In the genomic region with DNA sequence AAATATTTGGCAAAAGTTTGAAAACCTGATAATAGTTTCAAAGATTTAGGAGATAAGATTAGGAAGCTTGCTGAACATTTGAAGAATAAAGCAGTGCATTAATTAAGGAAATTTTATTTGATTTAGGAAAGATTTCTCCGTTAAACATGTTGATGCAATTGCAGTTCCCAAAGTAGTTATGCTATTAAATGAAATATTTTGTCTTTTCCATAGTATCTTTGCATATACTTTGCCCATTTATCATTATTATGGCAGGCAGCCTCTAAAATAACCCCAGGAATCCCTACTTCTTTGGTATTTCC, we compare ENCODE assay signal across 38 cellular contexts.
"Had no signal": no experiment of that assay in that cellular context is flagged by ENCODE, and none has a peak within 500 bp of the region (broad histone marks: within the 10 kb centered on the region; RNA-seq: fewer than 3 reads in every experiment).

No MANE protein-coding gene starts in this region.

- H3K4me3 Mint-ChIP-seq: activated B cell treated with CpG ODN at 0.5 μM for 24 hours; activated CD4-positive, alpha-beta memory T cell treated with anti-CD3 and anti-CD28 coated beads for 36 hours; activated CD4-positive, alpha-beta T cell treated with anti-CD3 and anti-CD28 coated beads, Interleukin-2, amount 10 ng/mL, durations not matched to agents 24 days and 14 days; activated CD8-positive, alpha-beta T cell treated with anti-CD3 and anti-CD28 coated beads for 36 hours; activated naive CD4-positive, alpha-beta T cell treated with anti-CD3 and anti-CD28 coated beads for 36 hours; activated naive CD8-positive, alpha-beta T cell treated with anti-CD3 and anti-CD28 coated beads for 36 hours; activated T-cell treated with anti-CD3 and anti-CD28 coated beads, Interleukin-2, amount 50 U/mL, for 4 hours; activated T-cell treated with anti-CD3 and anti-CD28 coated beads, Interleukin-2, amount 50 U/mL, for 72 hours; activated T-helper 1 cell treated with anti-CD3 and anti-CD28 coated beads, Interleukin-12 subunit alpha, Interleukin-12 subunit beta, Interleukin-2, Interleukin-4 antibody, amounts not matched to agents 30 ng/mL and 10 ng/mL and 1 ng/mL, durations not matched to agents 14 hours and 24 hours and 36 hours; activated T-helper 17 cell treated with anti-CD3 and anti-CD28 coated beads, Interleukin-2, amount 50 U/mL, for 72 hours; central memory CD8-positive, alpha-beta T cell; T-helper 1 cell treated with Interleukin-12 subunit alpha and Interleukin-12 subunit beta and Interleukin-4 antibody, amounts not matched to agents 30 μg/mL and 1 μg/mL, for 36 hours; T-helper 2 cell treated with Interferon-gamma antibody and Interleukin-4, amounts not matched to agents 5 μg/mL and 100 μg/mL, for 36 hours had no signal

- H3K27ac Mint-ChIP-seq: activated B cell treated with CpG ODN at 0.5 μM for 24 hours; activated CD4-positive, alpha-beta memory T cell treated with anti-CD3 and anti-CD28 coated beads for 36 hours; activated CD4-positive, alpha-beta T cell treated with anti-CD3 and anti-CD28 coated beads, Interleukin-2, amount 10 ng/mL, durations not matched to agents 24 days and 14 days; activated CD8-positive, alpha-beta T cell treated with anti-CD3 and anti-CD28 coated beads for 36 hours; activated naive CD4-positive, alpha-beta T cell treated with anti-CD3 and anti-CD28 coated beads for 36 hours; activated naive CD4-positive, alpha-beta T cell treated with anti-CD3 and anti-CD28 coated beads, Interleukin-2, amount 50 U/mL, for 72 hours; activated naive CD8-positive, alpha-beta T cell treated with anti-CD3 and anti-CD28 coated beads for 36 hours; activated T-cell treated with anti-CD3 and anti-CD28 coated beads, Interleukin-2, amount 50 U/mL, for 72 hours; activated T-helper 1 cell treated with anti-CD3 and anti-CD28 coated beads, Interleukin-12 subunit alpha, Interleukin-12 subunit beta, Interleukin-2, Interleukin-4 antibody, amounts not matched to agents 30 ng/mL and 10 ng/mL and 1 ng/mL, durations not matched to agents 14 hours and 24 hours and 36 hours; activated T-helper 17 cell treated with anti-CD3 and anti-CD28 coated beads, Interleukin-2, amount 50 U/mL, for 72 hours; T-helper 1 cell treated with Interleukin-12 subunit alpha and Interleukin-12 subunit beta and Interleukin-4 antibody, amounts not matched to agents 30 μg/mL and 1 μg/mL, for 36 hours; T-helper 2 cell treated with Interferon-gamma antibody and Interleukin-4, amounts not matched to agents 5 μg/mL and 100 μg/mL, for 36 hours had no signal

- H3K4me3 ChIP-seq: adrenal gland, body of pancreas, breast epithelium had no signal

- H3K9me3 ChIP-seq: adrenal gland, body of pancreas, breast epithelium had no signal

- FAIRE-seq: astrocyte, TTC549 had no signal

- H3K4me1 Mint-ChIP-seq: activated B cell treated with CpG ODN at 0.5 μM for 24 hours; activated CD4-positive, alpha-beta T cell treated with anti-CD3 and anti-CD28 coated beads, Interleukin-2, amount 10 ng/mL, durations not matched to agents 24 days and 14 days; activated naive CD8-positive, alpha-beta T cell treated with anti-CD3 and anti-CD28 coated beads for 36 hours; activated T-helper 17 cell treated with anti-CD3 and anti-CD28 coated beads, Interleukin-2, amount 50 U/mL, for 72 hours; central memory CD8-positive, alpha-beta T cell had no signal

- DNase-seq: activated B cell treated with CpG ODN at 0.5 μM for 24 hours; activated CD4-positive, alpha-beta memory T cell treated with anti-CD3 and anti-CD28 coated beads for 36 hours; activated CD4-positive, alpha-beta T cell treated with anti-CD3 and anti-CD28 coated beads for 4 hours; activated CD4-positive, alpha-beta T cell treated with anti-CD3 and anti-CD28 coated beads, Interleukin-2, amount 10 ng/mL, durations not matched to agents 24 days and 14 days; activated CD4-positive, alpha-beta T cell treated with anti-CD3 and anti-CD28 coated beads, Interleukin-2, amount 50 U/mL, for 1 hour; activated CD4-positive, alpha-beta T cell treated with anti-CD3 and anti-CD28 coated beads, Interleukin-2, amount 50 U/mL, for 4 hours; activated CD4-positive, CD25-positive, alpha-beta regulatory T cell treated with anti-CD3 and anti-CD28 coated beads, Interleukin-2, amount 50 U/mL, for 72 hours; activated CD8-positive, alpha-beta memory T cell treated with anti-CD3 and anti-CD28 coated beads, Interleukin-2, amount 50 U/mL, for 4 hours; activated CD8-positive, alpha-beta T cell treated with anti-CD3 and anti-CD28 coated beads for 36 hours; activated effector memory CD4-positive, alpha-beta T cell treated with anti-CD3 and anti-CD28 coated beads, Interleukin-2, amount 50 U/mL, for 16 hours; activated gamma-delta T cell treated with Interleukin-2 at 50 U/mL for 16 hours; activated naive CD4-positive, alpha-beta T cell; activated naive CD4-positive, alpha-beta T cell treated with anti-CD3 and anti-CD28 coated beads for 36 hours; activated naive CD4-positive, alpha-beta T cell treated with anti-CD3 and anti-CD28 coated beads, Interleukin-2, amount 50 U/mL, for 16 hours; activated naive CD8-positive, alpha-beta T cell treated with anti-CD3 and anti-CD28 coated beads for 36 hours; activated T-cell treated with anti-CD3 and anti-CD28 coated beads for 4 hours; activated T-cell treated with anti-CD3 and anti-CD28 coated beads, Interleukin-2, amount 50 U/mL, for 1 hour; activated T-cell treated with anti-CD3 and anti-CD28 coated beads, Interleukin-2, amount 50 U/mL, for 4 hours; activated T-cell treated with anti-CD3 and anti-CD28 coated beads, Interleukin-2, amount 50 U/mL, for 72 hours; adrenal gland; amniotic stem cell; aorta; body of pancreas; brain microvascular endothelial cell; SW 1271; T-helper 1 cell; T-helper 2 cell; T-helper 9 cell had no signal

- H3K27ac ChIP-seq: adrenal gland, body of pancreas, brain microvascular endothelial cell, breast epithelium, VCaP had no signal

- H3K27me3 ChIP-seq: adrenal gland, body of pancreas, brain microvascular endothelial cell, breast epithelium had no signal

- H3K36me3 Mint-ChIP-seq: activated CD4-positive, alpha-beta memory T cell treated with anti-CD3 and anti-CD28 coated beads for 36 hours; activated naive CD4-positive, alpha-beta T cell treated with anti-CD3 and anti-CD28 coated beads, Interleukin-2, amount 50 U/mL, for 72 hours; activated naive CD8-positive, alpha-beta T cell treated with anti-CD3 and anti-CD28 coated beads for 36 hours had no signal

- H3K4me1 ChIP-seq: adrenal gland, body of pancreas, breast epithelium had no signal

- H3K36me3 ChIP-seq: adrenal gland, brain microvascular endothelial cell, breast epithelium had no signal

- ATAC-seq: activated CD8-positive, alpha-beta T cell treated with anti-CD3 and anti-CD28 coated beads for 36 hours; activated naive CD4-positive, alpha-beta T cell treated with anti-CD3 and anti-CD28 coated beads, Interleukin-2, amount 50 U/mL, for 72 hours; activated T-cell treated with anti-CD3 and anti-CD28 coated beads, Interleukin-2, amount 50 U/mL, for 4 hours; activated T-cell treated with anti-CD3 and anti-CD28 coated beads, Interleukin-2, amount 50 U/mL, for 72 hours; activated T-helper 17 cell treated with anti-CD3 and anti-CD28 coated beads, Interleukin-2, amount 50 U/mL, for 72 hours; body of pancreas had no signal

- H3K9me3 Mint-ChIP-seq: activated B cell treated with CpG ODN at 0.5 μM for 24 hours; activated CD4-positive, alpha-beta memory T cell treated with anti-CD3 and anti-CD28 coated beads for 36 hours; activated CD4-positive, alpha-beta T cell treated with anti-CD3 and anti-CD28 coated beads, Interleukin-2, amount 10 ng/mL, durations not matched to agents 24 days and 14 days; activated CD8-positive, alpha-beta T cell treated with anti-CD3 and anti-CD28 coated beads for 36 hours; activated naive CD4-positive, alpha-beta T cell treated with anti-CD3 and anti-CD28 coated beads for 36 hours; activated naive CD4-positive, alpha-beta T cell treated with anti-CD3 and anti-CD28 coated beads, Interleukin-2, amount 50 U/mL, for 72 hours; activated naive CD8-positive, alpha-beta T cell treated with anti-CD3 and anti-CD28 coated beads for 36 hours; activated T-cell treated with anti-CD3 and anti-CD28 coated beads, Interleukin-2, amount 50 U/mL, for 4 hours; activated T-cell treated with anti-CD3 and anti-CD28 coated beads, Interleukin-2, amount 50 U/mL, for 72 hours; activated T-helper 1 cell treated with anti-CD3 and anti-CD28 coated beads, Interleukin-12 subunit alpha, Interleukin-12 subunit beta, Interleukin-2, Interleukin-4 antibody, amounts not matched to agents 30 ng/mL and 10 ng/mL and 1 ng/mL, durations not matched to agents 14 hours and 24 hours and 36 hours; activated T-helper 17 cell treated with anti-CD3 and anti-CD28 coated beads, Interleukin-2, amount 50 U/mL, for 72 hours; central memory CD8-positive, alpha-beta T cell; T-helper 1 cell treated with Interleukin-12 subunit alpha and Interleukin-12 subunit beta and Interleukin-4 antibody, amounts not matched to agents 30 μg/mL and 1 μg/mL, for 36 hours; T-helper 2 cell treated with Interferon-gamma antibody and Interleukin-4, amounts not matched to agents 5 μg/mL and 100 μg/mL, for 36 hours had no signal
